13 cellular contexts compared by ENCODE assay signal in the genomic region with DNA sequence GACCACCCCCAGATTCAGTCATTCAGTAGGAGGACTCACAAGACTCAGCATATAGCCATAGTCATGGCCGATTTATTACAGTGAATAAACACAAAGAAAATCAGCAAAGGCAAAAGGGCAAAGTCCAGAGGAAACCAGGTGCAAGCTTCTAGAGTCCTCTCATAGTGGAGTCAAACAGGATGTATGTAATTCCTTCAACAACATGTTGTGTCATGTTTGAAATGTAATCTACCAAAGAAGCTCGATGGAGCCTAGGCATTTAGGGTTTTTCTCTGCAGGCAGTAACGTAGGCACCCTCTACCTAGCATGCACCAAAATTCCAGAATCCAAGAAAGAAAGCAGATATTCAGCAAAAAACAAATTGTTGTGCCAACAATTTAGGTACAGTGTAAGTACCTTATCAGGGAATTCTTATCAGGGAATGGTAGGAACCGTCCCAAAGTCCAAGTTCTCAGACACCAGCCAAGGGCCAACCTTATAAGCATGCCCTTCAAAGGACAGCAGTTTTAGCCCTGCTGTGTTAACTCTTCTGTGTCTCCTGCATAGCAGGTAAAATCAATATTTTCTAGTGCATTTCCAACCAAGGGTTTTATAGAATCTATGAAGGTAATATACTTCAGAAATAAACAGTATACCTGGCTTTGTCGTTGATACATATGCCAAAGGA. TPM values are rescaled to one million over a fixed set of nuclear protein-coding genes. Genes with fewer than 3 reads are reported as not detected.
DNase-seq lines count a peak whose midpoint lies in the region; ATAC-seq and TF ChIP-seq lines count a peak whose summit lies in the region.
"Had no signal": no experiment of that assay in that cellular context is flagged by ENCODE, and none has a peak within 500 bp of the region (broad histone marks: within the 10 kb centered on the region; RNA-seq: fewer than 3 reads in every experiment).

No MANE protein-coding gene starts in this region.

- peak overlapping the region; percentile 76 for H3K4me3 Mint-ChIP-seq in T-helper 2 cell treated with Interferon-gamma antibody and Interleukin-4, amounts not matched to agents 5 μg/mL and 100 μg/mL, for 36 hours
- H3K4me3 Mint-ChIP-seq in naive thymus-derived CD4-positive, alpha-beta T cell = peak overlapping the region in 9 of 10 donors; percentile 40 to 79 (median 65)

- H3K27ac Mint-ChIP-seq in T-helper 2 cell treated with Interferon-gamma antibody and Interleukin-4, amounts not matched to agents 5 μg/mL and 100 μg/mL, for 36 hours = peak overlapping the region; percentile 78
- peak overlapping the region; percentile 24 to 97 (median 91) for H3K27ac Mint-ChIP-seq in naive thymus-derived CD4-positive, alpha-beta T cell

- no peaks in the 10 kb centered on the region for H3K9me2 ChIP-seq in MM.1S (replicated peaks; ENCODE audit: insufficient read depth, low read length)

- no peak for DNase-seq in T-helper 2 cell treated with Interferon-gamma antibody and Interleukin-4, amounts not matched to agents 5 μg/mL and 100 μg/mL, for 36 hours (ENCODE audit: low spot score)
- DNase-seq in T-helper 2 cell (no peak), MM.1S (peak; percentile 29), mammary epithelial cell (peak; percentile 30)
- DNase-seq in naive thymus-derived CD4-positive, alpha-beta T cell = no peak
- DNase-seq: brain microvascular endothelial cell; stimulated activated CD4-positive, alpha-beta T cell treated with anti-CD3 and anti-CD28 coated beads, Interleukin-15, amount 100 ng/mL, for 24 hours had no signal

- intact Hi-C loops in mammary epithelial cell (cut with micrococcal nuclease) = no loop called here
- intact Hi-C loops in naive thymus-derived CD4-positive, alpha-beta T cell (cut with micrococcal nuclease) = no loop called here

- H3F3A ChIP-seq in MM.1S (ENCODE audit: insufficient read depth, low read length) = peaks cover 14% of the 10 kb centered on the region

- 0 out of 2 replicates have a peak overlapping the region, but pooled peaks have one; percentile 71 for H3K27ac ChIP-seq in MM.1S (ENCODE audit: low read length)
- no peak overlapping the region for H3K27ac ChIP-seq in mammary epithelial cell (ENCODE audit: insufficient read depth, low read depth, low read length)
- H3K27ac ChIP-seq in naive thymus-derived CD4-positive, alpha-beta T cell (ENCODE audit: low read depth, low read length) = no peak overlapping the region
- H3K27ac ChIP-seq: brain microvascular endothelial cell, esophagus muscularis mucosa, SK-N-MC had no signal

- H3K4me1 ChIP-seq in MM.1S (ENCODE audit: low read length) (peaks cover 26% of the 10 kb centered on the region), mammary epithelial cell (ENCODE audit: insufficient read depth, low read length) (peaks cover 15% of the 10 kb centered on the region)
- peaks cover 35 to 44% of the 10 kb centered on the region in 2 donors for H3K4me1 ChIP-seq in naive thymus-derived CD4-positive, alpha-beta T cell (ENCODE audit: control insufficient read depth in 2 of 2, insufficient read depth in 2 of 2, low read length in 2 of 2)
- H3K4me1 ChIP-seq: esophagus muscularis mucosa had no signal

- no peak overlapping the region for H3K9ac ChIP-seq in MM.1S (ENCODE audit: low read length)
- H3K9ac ChIP-seq in mammary epithelial cell (ENCODE audit: insufficient read depth, low read length) = no peak overlapping the region

- no peak overlapping the region for H3K4me3 ChIP-seq in MM.1S (ENCODE audit: low read length)
- H3K4me3 ChIP-seq in mammary epithelial cell (replicated peaks in 1 of 3; ENCODE audit: insufficient read depth in 1 of 3, low read depth in 2 of 3, low read length in 3 of 3) = no peak overlapping the region
- H3K4me3 ChIP-seq in naive thymus-derived CD4-positive, alpha-beta T cell (ENCODE audit: low read length) = no peak overlapping the region
- H3K4me3 ChIP-seq: esophagus muscularis mucosa, SK-N-MC had no signal

- POLR2A ChIA-PET in naive thymus-derived CD4-positive, alpha-beta T cell (lab: Charles Lee) = interaction anchor here (0.8 to 2.7 kb wide), 4 partner anchors 13 to 39 kb away, joined by 3 to 21 read pairs (median 11); a partner anchor contains a TSS

- peaks cover 30% of the 10 kb centered on the region for H3K9me3 Mint-ChIP-seq in T-helper 2 cell treated with Interferon-gamma antibody and Interleukin-4, amounts not matched to agents 5 μg/mL and 100 μg/mL, for 36 hours
- H3K9me3 Mint-ChIP-seq in naive thymus-derived CD4-positive, alpha-beta T cell = peaks cover 4 to 27% (median 16%) of the 10 kb centered on the region in 11 donors

- CTCF ChIA-PET in mammary epithelial cell (lab: Charles Lee; ENCODE audit: low non-redundant PET) = no interaction called here
- CTCF ChIA-PET in naive thymus-derived CD4-positive, alpha-beta T cell (lab: Charles Lee) = interaction anchor here (0.7 to 6.7 kb wide), 5 partner anchors 17 to 110 kb away, joined by 3 to 71 read pairs (median 12); a partner anchor contains a TSS

- H3K4me1 Mint-ChIP-seq in T-helper 2 cell treated with Interferon-gamma antibody and Interleukin-4, amounts not matched to agents 5 μg/mL and 100 μg/mL, for 36 hours (ENCODE audit: low read depth) = peaks cover 35% of the 10 kb centered on the region
- peaks cover 40 to 52% (median 44%) of the 10 kb centered on the region in 7 donors for H3K4me1 Mint-ChIP-seq in naive thymus-derived CD4-positive, alpha-beta T cell

- H3K79me2 ChIP-seq in MM.1S (ENCODE audit: low read length) (no peaks in the 10 kb centered on the region), mammary epithelial cell (ENCODE audit: insufficient read depth, low read length) (no peaks in the 10 kb centered on the region)

- no peaks in the 10 kb centered on the region for H3K27me3 ChIP-seq in MM.1S (replicated peaks; ENCODE audit: insufficient read depth, low read length)
- no peaks in the 10 kb centered on the region for H3K27me3 ChIP-seq in mammary epithelial cell (ENCODE audit: insufficient read depth, low read length)
- H3K27me3 ChIP-seq in naive thymus-derived CD4-positive, alpha-beta T cell (ENCODE audit: control insufficient read depth in 2 of 2, insufficient read depth in 2 of 2, low read length in 2 of 2) = no peaks in the 10 kb centered on the region
- H3K27me3 ChIP-seq: brain microvascular endothelial cell, esophagus muscularis mucosa had no signal

- TF ChIP-seq CTCF in MM.1S (IDR thresholded peaks at IDR 0.05; ENCODE audit: low read length) (no peak), mammary epithelial cell (conservative IDR thresholded peaks at IDR 0.05 in 1 of 2, IDR thresholded peaks at IDR 0.05 in 1 of 2; ENCODE audit: extremely low read depth in 1 of 2, insufficient read depth in 1 of 2, low read depth in 1 of 2, low read length in 2 of 2) (no peak)

- dilution Hi-C loops in mammary epithelial cell (cut with HindIII; ENCODE audit: low sequenced_read_pairs) = no loop called here

- H4K20me1 ChIP-seq in MM.1S (ENCODE audit: insufficient read depth, low read length) = no peaks in the 10 kb centered on the region
- no peaks in the 10 kb centered on the region for H4K20me1 ChIP-seq in mammary epithelial cell (ENCODE audit: insufficient read depth, low read length)

- H2AFZ ChIP-seq in MM.1S (ENCODE audit: low read length) = peak overlapping the region; percentile 58; the same call in 1 of the 2 replicates
- H2AFZ ChIP-seq in mammary epithelial cell (ENCODE audit: low read depth, low read length) = peak overlapping the region; percentile 25

- BruUV-seq in mammary epithelial cell (replicated peaks; lab: Mats Ljungman, UMichigan) = no TSS peak

- no peaks in the 10 kb centered on the region for H3K27me3 Mint-ChIP-seq in T-helper 2 cell treated with Interferon-gamma antibody and Interleukin-4, amounts not matched to agents 5 μg/mL and 100 μg/mL, for 36 hours (ENCODE audit: low read depth)
- H3K27me3 Mint-ChIP-seq in naive thymus-derived CD4-positive, alpha-beta T cell = no peaks in the 10 kb centered on the region

- no peaks in the 10 kb centered on the region for H3K9me3 ChIP-seq in MM.1S (replicated peaks; ENCODE audit: insufficient read depth, low read length)
- H3K9me3 ChIP-seq in mammary epithelial cell (replicated peaks; ENCODE audit: insufficient read depth, low read length) = peaks cover 3% of the 10 kb centered on the region
- H3K9me3 ChIP-seq in naive thymus-derived CD4-positive, alpha-beta T cell (ENCODE audit: control insufficient read depth in 2 of 3, low read length in 3 of 3) = peaks cover 0 to 7% (median 4%) of the 10 kb centered on the region in 3 experiments

- WGBS in mammary epithelial cell (ENCODE audit: low coverage, missing lambda C conversion rate) = 59% methylated on average over 5 of the region's 5 CpGs

- H3K36me3 ChIP-seq in MM.1S (replicated peaks; ENCODE audit: insufficient read depth, low read length) = no peaks in the 10 kb centered on the region
- no peaks in the 10 kb centered on the region for H3K36me3 ChIP-seq in mammary epithelial cell (ENCODE audit: insufficient read depth, low read length)
- H3K36me3 ChIP-seq in naive thymus-derived CD4-positive, alpha-beta T cell (ENCODE audit: control insufficient read depth in 2 of 3, insufficient read depth in 3 of 3, low read length in 3 of 3) = no peaks in the 10 kb centered on the region
- H3K36me3 ChIP-seq: brain microvascular endothelial cell, esophagus muscularis mucosa had no signal

- peak overlapping the region; percentile 64 for H3K4me2 ChIP-seq in MM.1S (ENCODE audit: low read depth, low read length)
- H3K4me2 ChIP-seq in mammary epithelial cell (ENCODE audit: insufficient read depth, low read depth, low read length) = no peak overlapping the region

- peaks cover 24% of the 10 kb centered on the region for H3K36me3 Mint-ChIP-seq in T-helper 2 cell treated with Interferon-gamma antibody and Interleukin-4, amounts not matched to agents 5 μg/mL and 100 μg/mL, for 36 hours (ENCODE audit: low read depth)
- H3K36me3 Mint-ChIP-seq in naive thymus-derived CD4-positive, alpha-beta T cell = peaks cover 3 to 33% (median 9%) of the 10 kb centered on the region in 5 donors

- ATAC-seq in naive thymus-derived CD4-positive, alpha-beta T cell = no peak
- ATAC-seq in HG02623 (IDR thresholded peaks at IDR 0.05; ENCODE audit: unreplicated experiment) (no peak), GM21447 (IDR thresholded peaks at IDR 0.05; ENCODE audit: unreplicated experiment) (no peak), GM19452 (IDR thresholded peaks at IDR 0.05; ENCODE audit: unreplicated experiment) (no peak)

- in situ Hi-C loops in mammary epithelial cell (cut with MboI; ENCODE audit: low sequenced_read_pairs in 2 of 2) = no loop called here

RNA-seq across cellular contexts. Expression of a gene that starts 16.1 kb away (rescaled TPM):
- not detected for total RNA-seq in mammary epithelial cell
- polyA plus RNA-seq in mammary epithelial cell = not detected
- not detected for polyA minus RNA-seq in mammary epithelial cell
- 10 to 100 TPM; 17.8 to 48.5 (median 40.5) TPM for total RNA-seq in naive thymus-derived CD4-positive, alpha-beta T cell
- polyA plus RNA-seq in naive thymus-derived CD4-positive, alpha-beta T cell = 10 to 100 TPM; 61.1 to 62.6 TPM
- total RNA-seq: A172 had no signal

RNA-seq across cellular contexts. Expression of a gene that starts 40.2 kb away (rescaled TPM):
- not detected for total RNA-seq in mammary epithelial cell
- not detected for polyA plus RNA-seq in mammary epithelial cell
- polyA minus RNA-seq in mammary epithelial cell = not detected
- 10 to 100 TPM; 25.1 to 40.7 (median 32.3) TPM for total RNA-seq in naive thymus-derived CD4-positive, alpha-beta T cell
- 10 to 100 TPM in 1 of 2 donors, 1 to 10 TPM in 1; 7.4 to 11.3 TPM for polyA plus RNA-seq in naive thymus-derived CD4-positive, alpha-beta T cell
- total RNA-seq: A172 had no signal

Comparison
In these comparisons a context has a peak if more than half of its experiments do, and no peak if none do; other contexts are left out.
1. DNase-seq: peak in MM.1S (single experiment) and mammary epithelial cell (single experiment); none in T-helper 2 cell treated with Interferon-gamma antibody and Interleukin-4, amounts not matched to agents 5 μg/mL and 100 μg/mL, for 36 hours (single experiment), T-helper 2 cell (0 of 5) and naive thymus-derived CD4-positive, alpha-beta T cell (0 of 9).
2. RNA of a gene that starts 16.1 kb away (total RNA-seq): 17.8 to 48.5 TPM in naive thymus-derived CD4-positive, alpha-beta T cell; not detected in mammary epithelial cell; every median in the first group is over 10 times any median in the second.
3. RNA of a gene that starts 40.2 kb away (total RNA-seq): 25.1 to 40.7 TPM in naive thymus-derived CD4-positive, alpha-beta T cell; not detected in mammary epithelial cell; every median in the first group is over 10 times any median in the second.